In the genomic region with DNA sequence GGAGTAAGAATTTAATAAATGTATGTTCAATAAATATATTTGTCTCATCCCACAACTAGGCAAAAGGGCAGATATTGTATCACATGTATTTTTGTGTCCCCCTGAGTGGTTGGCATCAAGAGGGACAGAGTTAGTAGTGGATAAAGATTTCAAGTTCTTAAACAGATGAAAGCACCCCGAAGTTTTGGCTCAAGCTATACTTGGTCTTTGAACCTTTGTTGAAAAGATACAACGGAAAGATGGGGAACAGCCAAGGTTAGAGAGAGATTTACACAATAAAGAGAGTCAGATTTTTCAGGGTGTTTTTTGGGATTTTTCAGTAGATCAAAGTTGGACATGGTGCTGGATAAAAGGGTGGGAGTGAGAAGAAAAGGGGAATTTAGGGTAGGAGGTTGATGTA, we compare ENCODE assay signal across 2 cellular contexts.
TF ChIP-seq lines count a peak whose summit lies in the region.

No MANE protein-coding gene starts in this region.

TF ChIP-seq in liver, 16 proteins besides CTCF, POLR2A, EP300 and RAD21:
- TF ChIP-seq, protein P1, sequence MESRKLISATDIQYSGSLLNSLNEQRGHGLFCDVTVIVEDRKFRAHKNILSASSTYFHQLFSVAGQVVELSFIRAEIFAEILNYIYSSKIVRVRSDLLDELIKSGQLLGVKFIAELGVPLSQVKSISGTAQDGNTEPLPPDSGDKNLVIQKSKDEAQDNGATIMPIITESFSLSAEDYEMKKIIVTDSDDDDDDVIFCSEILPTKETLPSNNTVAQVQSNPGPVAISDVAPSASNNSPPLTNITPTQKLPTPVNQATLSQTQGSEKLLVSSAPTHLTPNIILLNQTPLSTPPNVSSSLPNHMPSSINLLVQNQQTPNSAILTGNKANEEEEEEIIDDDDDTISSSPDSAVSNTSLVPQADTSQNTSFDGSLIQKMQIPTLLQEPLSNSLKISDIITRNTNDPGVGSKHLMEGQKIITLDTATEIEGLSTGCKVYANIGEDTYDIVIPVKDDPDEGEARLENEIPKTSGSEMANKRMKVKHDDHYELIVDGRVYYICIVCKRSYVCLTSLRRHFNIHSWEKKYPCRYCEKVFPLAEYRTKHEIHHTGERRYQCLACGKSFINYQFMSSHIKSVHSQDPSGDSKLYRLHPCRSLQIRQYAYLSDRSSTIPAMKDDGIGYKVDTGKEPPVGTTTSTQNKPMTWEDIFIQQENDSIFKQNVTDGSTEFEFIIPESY (IDR thresholded peaks at IDR 0.05): no peak
- TF ChIP-seq FOXA2 (IDR thresholded peaks at IDR 0.05): no peak
- TF ChIP-seq YY1 (IDR thresholded peaks at IDR 0.05): no peak
- no peak for TF ChIP-seq RXRA (IDR thresholded peaks at IDR 0.05)
- TF ChIP-seq TAF1 (conservative IDR thresholded peaks at IDR 0.05): no peak
- TF ChIP-seq HNF4A (conservative IDR thresholded peaks at IDR 0.05): peak in 1 of 2 donors; percentile 82
- TF ChIP-seq SP1 (IDR thresholded peaks at IDR 0.05): peak; percentile 48
- TF ChIP-seq JUND (IDR thresholded peaks at IDR 0.05): no peak
- no peak for TF ChIP-seq FOXA1 (IDR thresholded peaks at IDR 0.05)
- TF ChIP-seq HNF4G (IDR thresholded peaks at IDR 0.05): peak; percentile 43

TF ChIP-seq in HepG2, 621 proteins besides CTCF, POLR2A, EP300 and RAD21:
- TF ChIP-seq, protein P2, sequence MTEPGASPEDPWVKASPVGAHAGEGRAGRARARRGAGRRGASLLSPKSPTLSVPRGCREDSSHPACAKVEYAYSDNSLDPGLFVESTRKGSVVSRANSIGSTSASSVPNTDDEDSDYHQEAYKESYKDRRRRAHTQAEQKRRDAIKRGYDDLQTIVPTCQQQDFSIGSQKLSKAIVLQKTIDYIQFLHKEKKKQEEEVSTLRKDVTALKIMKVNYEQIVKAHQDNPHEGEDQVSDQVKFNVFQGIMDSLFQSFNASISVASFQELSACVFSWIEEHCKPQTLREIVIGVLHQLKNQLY (CRISPR knock-in tag; IDR thresholded peaks at IDR 0.05): no peak
- no peak for TF ChIP-seq RBFOX2 (IDR thresholded peaks at IDR 0.05; ENCODE audit: low read depth, low read length)
TF ChIP-seq in HepG2: peak in this region for 0.
